Comparison of ENCODE assay signal across 8 cellular contexts in genomic region chr12:48865441-48866290, GRCh38. TPM values are rescaled to one million over a fixed set of nuclear protein-coding genes. Genes with fewer than 3 reads are reported as not detected.
DNase-seq lines count a peak whose midpoint lies in the region; ATAC-seq, FAIRE-seq and TF ChIP-seq lines count a peak whose summit lies in the region.

RND1 (minus strand) TSS chr12:48865870; CDS start chr12:48865767, 103 bp downstream.

- DNase-seq in NCI-H2171 (lab: John Stamatoyannopoulos, UW): peak; percentile 92
- peak; percentile 82 for DNase-seq in WERI-Rb-1
- DNase-seq in bronchial epithelial cell (ENCODE audit: low read depth): peak; percentile 91

- H3K4me3 ChIP-seq in ACC112 (ENCODE audit: low read depth, low read length) (peak within 1 kb of the TSS; percentile 70), WERI-Rb-1 (ENCODE audit: low read depth, low read length) (peak within 1 kb of the TSS; percentile 57), bronchial epithelial cell (ENCODE audit: low read depth, low read length) (peak within 1 kb of the TSS; percentile 49), iPS-20b (ENCODE audit: low read length) (peak within 1 kb of the TSS; percentile 98), skeletal muscle tissue (ENCODE audit: low read length in 3 of 3) (peak within 1 kb of the TSS; percentile 68 to 85 (median 78))

- H3K4me1 ChIP-seq in ACC112 (ENCODE audit: control insufficient read depth, insufficient read depth, low read length, unreplicated experiment) (no peaks in the 10 kb centered on the region), iPS-20b (ENCODE audit: insufficient read depth, low read length) (peaks cover 20% of the 10 kb centered on the region), skeletal muscle tissue (ENCODE audit: control insufficient read depth in 3 of 3, insufficient read depth in 3 of 3, low read length in 3 of 3) (peaks cover 8 to 11% (median 9%) of the 10 kb centered on the region in 3 donors)

- H3K27ac ChIP-seq in ACC112 (ENCODE audit: low read depth, low read length): no peak within 1 kb of the TSS
- H3K27ac ChIP-seq in WERI-Rb-1: peak within 1 kb of the TSS; percentile 29
- peak within 1 kb of the TSS; percentile 53 for H3K27ac ChIP-seq in iPS-20b (ENCODE audit: low read length)
- peak within 1 kb of the TSS; percentile 5 for H3K27ac ChIP-seq in skeletal muscle tissue (ENCODE audit: low read depth, low read length)

- TF ChIP-seq CTCF in WERI-Rb-1 (IDR thresholded peaks at IDR 0.05; ENCODE audit: low read depth, low read length): no peak
- TF ChIP-seq CTCF in bronchial epithelial cell (IDR thresholded peaks at IDR 0.05; ENCODE audit: insufficient read depth, low read length, severe bottlenecking): peak; percentile 15

- no peaks in the 10 kb centered on the region for H3K79me2 ChIP-seq in ACC112 (ENCODE audit: control insufficient read depth, insufficient read depth, low read length, unreplicated experiment)

- H3K36me3 ChIP-seq in ACC112 (ENCODE audit: insufficient read depth, low read length): no peaks in the 10 kb centered on the region
- H3K36me3 ChIP-seq in WERI-Rb-1: no peaks in the 10 kb centered on the region
- no peaks in the 10 kb centered on the region for H3K36me3 ChIP-seq in bronchial epithelial cell (ENCODE audit: control insufficient read depth, insufficient read depth, low read length)
- H3K36me3 ChIP-seq in iPS-20b (ENCODE audit: insufficient read depth, low read depth, low read length): peaks cover 32% of the 10 kb centered on the region
- H3K36me3 ChIP-seq in skeletal muscle tissue (ENCODE audit: control insufficient read depth in 3 of 3, insufficient read depth in 3 of 3, low read length in 3 of 3): no peaks in the 10 kb centered on the region

- ATAC-seq in GM18868 (IDR thresholded peaks at IDR 0.05; ENCODE audit: unreplicated experiment): peak; percentile 94
- ATAC-seq in HG03103 (IDR thresholded peaks at IDR 0.05; ENCODE audit: low read depth, unreplicated experiment): peak; percentile 67

- H3K9ac ChIP-seq in iPS-20b (ENCODE audit: low read depth, low read length): peak within 1 kb of the TSS; percentile 93
- peak within 1 kb of the TSS; percentile 42 to 69 (median 54) for H3K9ac ChIP-seq in skeletal muscle tissue (ENCODE audit: low read depth in 1 of 3, low read length in 3 of 3)

- FAIRE-seq in bronchial epithelial cell (lab: Jason Lieb, UNC): no peak

- no peaks in the 10 kb centered on the region for H3K9me3 ChIP-seq in WERI-Rb-1 (ENCODE audit: severe bottlenecking)
- H3K9me3 ChIP-seq in iPS-20b (ENCODE audit: insufficient read depth, low read depth, low read length): no peaks in the 10 kb centered on the region
- no peaks in the 10 kb centered on the region for H3K9me3 ChIP-seq in skeletal muscle tissue (ENCODE audit: control insufficient read depth in 3 of 3, low read length in 3 of 3)

- H3K27me3 ChIP-seq in ACC112 (ENCODE audit: insufficient read depth, low read length) (peaks cover 41% of the 10 kb centered on the region), WERI-Rb-1 (ENCODE audit: insufficient read depth, low read depth, severe bottlenecking) (no peaks in the 10 kb centered on the region), bronchial epithelial cell (ENCODE audit: control insufficient read depth, insufficient read depth, low read length) (no peaks in the 10 kb centered on the region), iPS-20b (ENCODE audit: insufficient read depth, low read length) (no peaks in the 10 kb centered on the region), skeletal muscle tissue (ENCODE audit: control insufficient read depth in 3 of 3, insufficient read depth in 3 of 3, low read length in 3 of 3) (peaks cover 20 to 35% (median 27%) of the 10 kb centered on the region in 3 donors)

- H2AFZ ChIP-seq in ACC112 (ENCODE audit: low read length, unreplicated experiment): peak within 1 kb of the TSS; percentile 61

RNA-seq across cellular contexts. Expression of gene RND1, which starts in this region (rescaled TPM):
- total RNA-seq in bronchial epithelial cell (2.9 and 4.5 TPM in 2 replicates), skeletal muscle tissue (under 0.01 TPM)
